20 cellular contexts compared by ENCODE assay signal in genomic region chr6:131427441-131428051, GRCh38.
DNase-seq lines count a peak whose midpoint lies in the region; ATAC-seq lines count a peak whose summit lies in the region.
"Had no signal": no experiment of that assay in that cellular context is flagged by ENCODE, and none has a peak within 500 bp of the region (broad histone marks: within the 10 kb centered on the region; RNA-seq: fewer than 3 reads in every experiment).

No MANE protein-coding gene starts in this region.

- DNase-seq in G401 (ENCODE audit: low spot score) (peak; percentile 24), globus pallidus (ENCODE audit: low spot score) (peak; percentile 51), sciatic nerve (ENCODE audit: low spot score) (no peak), COLO668 (lab: John Stamatoyannopoulos, UW; ENCODE audit: unreplicated experiment) (no peak)
- no peak for DNase-seq in central memory CD4-positive, alpha-beta T cell
- no peak for DNase-seq in activated naive CD4-positive, alpha-beta T cell treated with anti-CD3 and anti-CD28 coated beads, Interleukin-2, amount 50 U/mL, for 16 hours
- DNase-seq: CD4-positive, alpha-beta memory T cell; DMS79; HCEC 1CT; IMR-90; Karpas-422; MG63; NCI-H1105; NCI-H1694 treated with DMSO at 0.1 percent for 48 hours; NCI-H2107; NCI-H345; NCI-H526; PC-3 had no signal

- in situ Hi-C loops in G401 (cut with HindIII; ENCODE audit: low sequenced_read_pairs), result no loop called here

- no peaks in the 10 kb centered on the region for H3K27me3 Mint-ChIP-seq in activated T-helper 17 cell treated with anti-CD3 and anti-CD28 coated beads, Interleukin-2, amount 50 U/mL, for 72 hours
- H3K27me3 Mint-ChIP-seq: CD4-positive, alpha-beta memory T cell had no signal

- peaks cover 4% of the 10 kb centered on the region for H3K4me1 Mint-ChIP-seq in activated T-helper 17 cell treated with anti-CD3 and anti-CD28 coated beads, Interleukin-2, amount 50 U/mL, for 72 hours

- H3K36me3 Mint-ChIP-seq in activated T-helper 17 cell treated with anti-CD3 and anti-CD28 coated beads, Interleukin-2, amount 50 U/mL, for 72 hours (ENCODE audit: low read depth), result peaks cover 8% of the 10 kb centered on the region

- H3K27ac Mint-ChIP-seq in activated T-helper 17 cell treated with anti-CD3 and anti-CD28 coated beads, Interleukin-2, amount 50 U/mL, for 72 hours, result no peak overlapping the region
- H3K27ac Mint-ChIP-seq: B cell had no signal

- intact Hi-C loops in sciatic nerve (cut with DNase I), result no loop called here

- no peak for ATAC-seq in activated T-helper 17 cell treated with anti-CD3 and anti-CD28 coated beads, Interleukin-2, amount 50 U/mL, for 72 hours (replicated peaks)
- peak; percentile 74 for ATAC-seq in sciatic nerve
- ATAC-seq: PC-3 had no signal

- H3K4me3 Mint-ChIP-seq in activated T-helper 17 cell treated with anti-CD3 and anti-CD28 coated beads, Interleukin-2, amount 50 U/mL, for 72 hours, result peak overlapping the region; percentile 50
- H3K4me3 Mint-ChIP-seq: B cell had no signal

- no peaks in the 10 kb centered on the region for H3K9me3 Mint-ChIP-seq in activated T-helper 17 cell treated with anti-CD3 and anti-CD28 coated beads, Interleukin-2, amount 50 U/mL, for 72 hours

Comparison
In these comparisons a context has a peak if more than half of its experiments do, and no peak if none do; other contexts are left out.
1. DNase-seq: peak in G401 (single experiment) and globus pallidus (single experiment); none in sciatic nerve (single experiment), central memory CD4-positive, alpha-beta T cell (single experiment), COLO668 (single experiment) and activated naive CD4-positive, alpha-beta T cell treated with anti-CD3 and anti-CD28 coated beads, Interleukin-2, amount 50 U/mL, for 16 hours (single experiment).